27 cellular contexts compared by ENCODE assay signal in genomic region chr10:6219494-6219836, GRCh38. TPM values are rescaled to one million over a fixed set of nuclear protein-coding genes. Genes with fewer than 3 reads are reported as not detected.
DNase-seq lines count a peak whose midpoint lies in the region; FAIRE-seq and TF ChIP-seq lines count a peak whose summit lies in the region.
"Had no signal": no experiment of that assay in that cellular context is flagged by ENCODE, and none has a peak within 500 bp of the region (broad histone marks: within the 10 kb centered on the region; RNA-seq: fewer than 3 reads in every experiment).

No MANE protein-coding gene starts in this region.

- H3K9ac ChIP-seq in astrocyte (ENCODE audit: low read length) (peak overlapping the region; percentile 67), subcutaneous abdominal adipose tissue (ENCODE audit: low read length in 5 of 5) (no peak overlapping the region)

- H3K27ac ChIP-seq in astrocyte (ENCODE audit: low read depth, low read length) (peak overlapping the region; percentile 79), mesodermal cell (ENCODE audit: low read depth, low read length, severe bottlenecking) (peak overlapping the region; percentile 64), subcutaneous abdominal adipose tissue (ENCODE audit: low read depth, low read length) (peak overlapping the region; percentile 16)
- H3K27ac ChIP-seq: body of pancreas had no signal

- H3K9me3 Mint-ChIP-seq in activated T-cell treated with anti-CD3 and anti-CD28 coated beads, Interleukin-2, amount 50 U/mL, for 24 hours: no peaks in the 10 kb centered on the region
- H3K9me3 Mint-ChIP-seq in astrocyte (ENCODE audit: unreplicated experiment): no peaks in the 10 kb centered on the region
- H3K9me3 Mint-ChIP-seq: H9 had no signal

- peak overlapping the region; percentile 51 for H3K4me2 ChIP-seq in astrocyte (ENCODE audit: low read length)

- no peak for FAIRE-seq in astrocyte (lab: Jason Lieb, UNC)
- FAIRE-seq: GM19239, TTC549 had no signal

- H3K4me3 ChIP-seq in astrocyte (ENCODE audit: insufficient read depth, low read depth, low read length): no peak overlapping the region
- H3K4me3 ChIP-seq in mesodermal cell (ENCODE audit: extremely low read depth, insufficient read depth, low read length, poor library complexity, severe bottlenecking): no peak overlapping the region
- no peak overlapping the region for H3K4me3 ChIP-seq in subcutaneous abdominal adipose tissue (ENCODE audit: low read depth in 1 of 5, low read length in 5 of 5)
- H3K4me3 ChIP-seq: body of pancreas, lung had no signal

- H3K79me2 ChIP-seq in astrocyte (ENCODE audit: insufficient read depth, low read length): peaks cover 20% of the 10 kb centered on the region

- no peak overlapping the region for H3K4me3 Mint-ChIP-seq in activated T-cell treated with anti-CD3 and anti-CD28 coated beads, Interleukin-2, amount 50 U/mL, for 24 hours
- peak overlapping the region; percentile 50 for H3K4me3 Mint-ChIP-seq in astrocyte (ENCODE audit: unreplicated experiment)
- H3K4me3 Mint-ChIP-seq: H9 had no signal

- no peak for TF ChIP-seq CTCF in astrocyte (IDR thresholded peaks at IDR 0.05; ENCODE audit: insufficient read depth, low read depth, low read length)

- DNase-seq in activated T-cell treated with anti-CD3 and anti-CD28 coated beads, Interleukin-2, amount 50 U/mL, for 24 hours: no peak
- no peak for DNase-seq in activated T-cell treated with anti-CD3 and anti-CD28 coated beads, Interleukin-2, amount 50 U/mL, for 48 hours
- no peak for DNase-seq in astrocyte (ENCODE audit: low read depth)
- DNase-seq in NCI-H748 treated with DMSO at 0.1 percent for 48 hours (lab: John Stamatoyannopoulos, UW): no peak
- no peak for DNase-seq in C1 segment of cervical spinal cord (lab: John Stamatoyannopoulos, UW)
- DNase-seq in MV-4-11 (lab: John Stamatoyannopoulos, UW): no peak
- DNase-seq: 8988T; activated CD4-positive, CD25-positive, alpha-beta regulatory T cell treated with anti-CD3 and anti-CD28 coated beads, Interleukin-2, amount 50 U/mL, for 72 hours; activated CD8-positive, alpha-beta memory T cell treated with anti-CD3 and anti-CD28 coated beads for 24 hours; activated gamma-delta T cell treated with Interleukin-2 at 50 U/mL for 16 hours; AML-193; body of pancreas; COR-L47; DMS79; GF-D8; H9; NCI-H1105; NCI-H2081; NCI-H2227 treated with DMSO at 0.1 percent for 48 hours; NCI-H774; stimulated activated CD4-positive, alpha-beta T cell treated with anti-CD3 and anti-CD28 coated beads, Interleukin-15, amount 100 ng/mL, for 24 hours; stimulated activated naive CD4-positive, alpha-beta T cell had no signal

- no peaks in the 10 kb centered on the region for H3K27me3 Mint-ChIP-seq in activated T-cell treated with anti-CD3 and anti-CD28 coated beads, Interleukin-2, amount 50 U/mL, for 24 hours
- no peaks in the 10 kb centered on the region for H3K27me3 Mint-ChIP-seq in astrocyte (ENCODE audit: low read depth, unreplicated experiment)

- no peaks in the 10 kb centered on the region for H3K9me3 ChIP-seq in astrocyte (ENCODE audit: insufficient read depth, low read depth, low read length)
- H3K9me3 ChIP-seq in mesodermal cell (ENCODE audit: control insufficient read depth, low read length): no peaks in the 10 kb centered on the region
- no peaks in the 10 kb centered on the region for H3K9me3 ChIP-seq in subcutaneous abdominal adipose tissue (ENCODE audit: control insufficient read depth in 5 of 5, low read length in 5 of 5)
- H3K9me3 ChIP-seq: body of pancreas had no signal

- no peak overlapping the region for H2AFZ ChIP-seq in astrocyte (ENCODE audit: low read depth, low read length)

- H3K4me1 ChIP-seq in astrocyte (ENCODE audit: insufficient read depth, low read length): peaks cover 18% of the 10 kb centered on the region
- H3K4me1 ChIP-seq in mesodermal cell (ENCODE audit: control insufficient read depth, insufficient read depth, low read length, poor library complexity, severe bottlenecking): peaks cover 43% of the 10 kb centered on the region
- H3K4me1 ChIP-seq in subcutaneous abdominal adipose tissue (ENCODE audit: control insufficient read depth in 5 of 5, insufficient read depth in 5 of 5, low read length in 5 of 5): peaks cover 0 to 15% (median 5%) of the 10 kb centered on the region in 5 donors
- H3K4me1 ChIP-seq: body of pancreas had no signal

- peaks cover 24% of the 10 kb centered on the region for H3K36me3 ChIP-seq in astrocyte (ENCODE audit: insufficient read depth, low read length)
- H3K36me3 ChIP-seq in mesodermal cell (ENCODE audit: control insufficient read depth, insufficient read depth, low read length): peaks cover 100% of the 10 kb centered on the region
- H3K36me3 ChIP-seq in subcutaneous abdominal adipose tissue (ENCODE audit: control insufficient read depth in 5 of 5, insufficient read depth in 5 of 5, low read length in 5 of 5): peaks cover 11 to 99% (median 97%) of the 10 kb centered on the region in 5 donors

- WGBS in mesodermal cell (ENCODE audit: insufficient coverage in 2 of 2), 2 experiments: 92 to 96% methylated on average over 8 to 9 of the region's 10 CpGs

- no peaks in the 10 kb centered on the region for H3K4me1 Mint-ChIP-seq in activated T-cell treated with anti-CD3 and anti-CD28 coated beads, Interleukin-2, amount 50 U/mL, for 24 hours (ENCODE audit: low read depth)
- peaks cover 19% of the 10 kb centered on the region for H3K4me1 Mint-ChIP-seq in astrocyte (ENCODE audit: low read depth, unreplicated experiment)
- H3K4me1 Mint-ChIP-seq: H9 had no signal

- peaks cover 59% of the 10 kb centered on the region for H4K20me1 ChIP-seq in astrocyte (ENCODE audit: insufficient read depth, low read length)

- no peaks in the 10 kb centered on the region for H3K27me3 ChIP-seq in astrocyte (ENCODE audit: insufficient read depth, low read length)
- no peaks in the 10 kb centered on the region for H3K27me3 ChIP-seq in subcutaneous abdominal adipose tissue (ENCODE audit: control insufficient read depth in 5 of 5, insufficient read depth in 4 of 5, low read length in 5 of 5)
- H3K27me3 ChIP-seq: body of pancreas had no signal

- H3K36me3 Mint-ChIP-seq in activated T-cell treated with anti-CD3 and anti-CD28 coated beads, Interleukin-2, amount 50 U/mL, for 24 hours (ENCODE audit: low read depth): peaks cover 99% of the 10 kb centered on the region
- H3K36me3 Mint-ChIP-seq in astrocyte (ENCODE audit: low read depth, unreplicated experiment): peaks cover 32% of the 10 kb centered on the region

- peak overlapping the region; percentile 38 for H3K27ac Mint-ChIP-seq in activated T-cell treated with anti-CD3 and anti-CD28 coated beads, Interleukin-2, amount 50 U/mL, for 24 hours
- peak overlapping the region; percentile 93 for H3K27ac Mint-ChIP-seq in astrocyte (ENCODE audit: unreplicated experiment)

RNA-seq across cellular contexts. Expression of gene PFKFB3, which starts 16.7 kb away (rescaled TPM):
- total RNA-seq in astrocyte: 52.4 and 53.4 TPM in 2 replicates
- polyA plus RNA-seq in mesodermal cell (2013, experiment 1 of 2): 45.8 TPM
- polyA plus RNA-seq in mesodermal cell (2013, experiment 2 of 2): 40.6 TPM

Comparison
In these comparisons a context has a peak if more than half of its experiments do, and no peak if none do; other contexts are left out.
1. H3K27ac ChIP-seq: peak in every context shown above with its lines; median percentile 79 in astrocyte; 64 in mesodermal cell; 16 in subcutaneous abdominal adipose tissue.